Comparison of ENCODE assay signal across 1 cellular context in the genomic region with DNA sequence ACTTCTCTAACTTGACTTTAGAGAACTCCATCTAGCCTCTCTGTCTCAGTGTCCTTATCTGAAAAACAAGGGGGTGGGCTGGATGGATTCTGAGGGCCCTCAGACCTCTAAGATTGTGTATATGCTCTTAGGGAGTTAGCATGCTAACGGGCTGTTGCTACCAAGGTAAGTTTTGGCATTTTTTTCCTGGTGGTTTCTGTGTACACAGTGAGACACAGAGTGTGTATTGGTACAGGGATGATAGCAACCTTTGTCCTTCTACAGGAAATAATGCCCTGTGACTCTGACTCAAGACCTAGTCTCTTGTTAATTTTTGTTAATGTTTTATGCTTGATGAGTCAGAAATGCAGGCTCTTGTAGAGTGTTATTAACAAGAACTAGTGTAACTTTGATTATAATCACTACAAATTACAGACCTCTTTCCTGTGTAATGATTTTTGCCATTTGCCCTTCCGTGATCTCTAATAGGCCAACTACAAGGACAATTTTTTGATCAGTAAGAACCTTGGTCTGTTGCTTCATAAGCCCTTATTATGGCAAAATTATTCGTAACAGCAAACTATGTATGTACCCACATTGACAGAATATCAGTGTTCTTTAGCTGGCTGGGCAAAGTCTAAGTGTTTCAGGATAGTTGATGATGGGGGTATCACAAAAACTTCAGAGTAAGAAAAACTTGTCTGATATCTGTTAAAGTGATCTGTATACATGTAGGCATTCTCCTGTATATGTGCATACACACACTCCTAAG.
TF ChIP-seq lines count a peak whose summit lies in the region.

No MANE protein-coding gene starts in this region.

TF ChIP-seq in IMR-90, 13 proteins besides CTCF, POLR2A, EP300 and RAD21 (continued from another document):
- TF ChIP-seq, protein P1, sequence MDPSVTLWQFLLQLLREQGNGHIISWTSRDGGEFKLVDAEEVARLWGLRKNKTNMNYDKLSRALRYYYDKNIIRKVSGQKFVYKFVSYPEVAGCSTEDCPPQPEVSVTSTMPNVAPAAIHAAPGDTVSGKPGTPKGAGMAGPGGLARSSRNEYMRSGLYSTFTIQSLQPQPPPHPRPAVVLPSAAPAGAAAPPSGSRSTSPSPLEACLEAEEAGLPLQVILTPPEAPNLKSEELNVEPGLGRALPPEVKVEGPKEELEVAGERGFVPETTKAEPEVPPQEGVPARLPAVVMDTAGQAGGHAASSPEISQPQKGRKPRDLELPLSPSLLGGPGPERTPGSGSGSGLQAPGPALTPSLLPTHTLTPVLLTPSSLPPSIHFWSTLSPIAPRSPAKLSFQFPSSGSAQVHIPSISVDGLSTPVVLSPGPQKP (IDR thresholded peaks at IDR 0.05; ENCODE audit: borderline replicate concordance, low read depth, low read length): no peak
- TF ChIP-seq CEBPB (IDR thresholded peaks at IDR 0.05; ENCODE audit: low read depth, low read length): no peak
- TF ChIP-seq FOS (IDR thresholded peaks at IDR 0.05; ENCODE audit: low read depth, low read length): no peak; the same call in 1 of the 2 replicates
- TF ChIP-seq NFE2L2 (IDR thresholded peaks at IDR 0.05; ENCODE audit: low read depth, low read length): no peak
- TF ChIP-seq, protein P2, sequence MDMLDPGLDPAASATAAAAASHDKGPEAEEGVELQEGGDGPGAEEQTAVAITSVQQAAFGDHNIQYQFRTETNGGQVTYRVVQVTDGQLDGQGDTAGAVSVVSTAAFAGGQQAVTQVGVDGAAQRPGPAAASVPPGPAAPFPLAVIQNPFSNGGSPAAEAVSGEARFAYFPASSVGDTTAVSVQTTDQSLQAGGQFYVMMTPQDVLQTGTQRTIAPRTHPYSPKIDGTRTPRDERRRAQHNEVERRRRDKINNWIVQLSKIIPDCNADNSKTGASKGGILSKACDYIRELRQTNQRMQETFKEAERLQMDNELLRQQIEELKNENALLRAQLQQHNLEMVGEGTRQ (IDR thresholded peaks at IDR 0.05; ENCODE audit: low read depth, low read length): no peak
- TF ChIP-seq MAFK (IDR thresholded peaks at IDR 0.05; ENCODE audit: low read depth, low read length): no peak
- no peak for TF ChIP-seq RCOR1 (IDR thresholded peaks at IDR 0.05; ENCODE audit: insufficient replicate concordance, low read length)
- TF ChIP-seq SMC3 (IDR thresholded peaks at IDR 0.05; ENCODE audit: low read depth, low read length): no peak
- no peak for TF ChIP-seq BHLHE40 (IDR thresholded peaks at IDR 0.05; ENCODE audit: low read depth, low read length)
- TF ChIP-seq MXI1 (IDR thresholded peaks at IDR 0.05; ENCODE audit: borderline replicate concordance, low read depth, low read length): no peak
